In genomic region chr15:100373037-100373896, GRCh38 we compare ENCODE assay signal across 1 cellular context.
TF ChIP-seq lines count a peak whose summit lies in the region.

No MANE protein-coding gene starts in this region.

TF ChIP-seq in H1, 55 proteins besides CTCF, POLR2A, EP300 and RAD21 (continued from another document):
- peak; percentile 41 for TF ChIP-seq EZH2 (IDR thresholded peaks at IDR 0.05; ENCODE audit: low read depth, low read length, severe bottlenecking)
- TF ChIP-seq KDM5A (IDR thresholded peaks at IDR 0.05; ENCODE audit: low read length), result no peak
- no peak for TF ChIP-seq BCL11A (IDR thresholded peaks at IDR 0.05; ENCODE audit: low read depth in 2 of 2, low read length in 2 of 2)
- TF ChIP-seq, protein P1, sequence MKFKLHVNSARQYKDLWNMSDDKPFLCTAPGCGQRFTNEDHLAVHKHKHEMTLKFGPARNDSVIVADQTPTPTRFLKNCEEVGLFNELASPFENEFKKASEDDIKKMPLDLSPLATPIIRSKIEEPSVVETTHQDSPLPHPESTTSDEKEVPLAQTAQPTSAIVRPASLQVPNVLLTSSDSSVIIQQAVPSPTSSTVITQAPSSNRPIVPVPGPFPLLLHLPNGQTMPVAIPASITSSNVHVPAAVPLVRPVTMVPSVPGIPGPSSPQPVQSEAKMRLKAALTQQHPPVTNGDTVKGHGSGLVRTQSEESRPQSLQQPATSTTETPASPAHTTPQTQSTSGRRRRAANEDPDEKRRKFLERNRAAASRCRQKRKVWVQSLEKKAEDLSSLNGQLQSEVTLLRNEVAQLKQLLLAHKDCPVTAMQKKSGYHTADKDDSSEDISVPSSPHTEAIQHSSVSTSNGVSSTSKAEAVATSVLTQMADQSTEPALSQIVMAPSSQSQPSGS (IDR thresholded peaks at IDR 0.05; ENCODE audit: low read length), result no peak
- TF ChIP-seq KDM4A (IDR thresholded peaks at IDR 0.05; ENCODE audit: low read depth, low read length, severe bottlenecking), result peak; percentile 93
- TF ChIP-seq RBBP5 (IDR thresholded peaks at IDR 0.05; ENCODE audit: borderline replicate concordance, low read depth, low read length), result no peak; the same call in 1 of the 2 replicates
- no peak for TF ChIP-seq CREB1 (IDR thresholded peaks at IDR 0.05)
- 0 out of 2 replicates have a peak, but pooled peaks have one; percentile 29 for TF ChIP-seq TAF1 (IDR thresholded peaks at IDR 0.05; ENCODE audit: low read depth, low read length)
- TF ChIP-seq RFX5 (IDR thresholded peaks at IDR 0.05; ENCODE audit: borderline replicate concordance, low read depth, low read length), result no peak
- TF ChIP-seq MAX (IDR thresholded peaks at IDR 0.05), result no peak
- no peak for TF ChIP-seq SP2 (IDR thresholded peaks at IDR 0.05; ENCODE audit: low read length)
- TF ChIP-seq CTBP2 (IDR thresholded peaks at IDR 0.05; ENCODE audit: borderline replicate concordance, insufficient read depth, insufficient read length, low read length), result no peak
- TF ChIP-seq FOSL1 (IDR thresholded peaks at IDR 0.05; ENCODE audit: insufficient read depth, low read depth, low read length), result no peak
- no peak for TF ChIP-seq BRCA1 (IDR thresholded peaks at IDR 0.05; ENCODE audit: low read depth, low read length)
- TF ChIP-seq EGR1 (IDR thresholded peaks at IDR 0.05; ENCODE audit: borderline replicate concordance, low read depth, low read length), result no peak; the same call in 1 of the 2 replicates
- TF ChIP-seq SP4 (IDR thresholded peaks at IDR 0.05; ENCODE audit: low read length), result no peak
- TF ChIP-seq RNF2 (IDR thresholded peaks at IDR 0.05; ENCODE audit: borderline replicate concordance, low read depth, low read length, missing control alignments, poor library complexity, severe bottlenecking), result peak; percentile 60
- no peak for TF ChIP-seq JUND (IDR thresholded peaks at IDR 0.05; ENCODE audit: low read length)
- TF ChIP-seq CBX5 (IDR thresholded peaks at IDR 0.05; ENCODE audit: low read depth, low read length), result no peak
- TF ChIP-seq, protein P2, sequence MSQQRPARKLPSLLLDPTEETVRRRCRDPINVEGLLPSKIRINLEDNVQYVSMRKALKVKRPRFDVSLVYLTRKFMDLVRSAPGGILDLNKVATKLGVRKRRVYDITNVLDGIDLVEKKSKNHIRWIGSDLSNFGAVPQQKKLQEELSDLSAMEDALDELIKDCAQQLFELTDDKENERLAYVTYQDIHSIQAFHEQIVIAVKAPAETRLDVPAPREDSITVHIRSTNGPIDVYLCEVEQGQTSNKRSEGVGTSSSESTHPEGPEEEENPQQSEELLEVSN (IDR thresholded peaks at IDR 0.05), result 0 out of 2 replicates have a peak, but pooled peaks have one; percentile 14
- no peak for TF ChIP-seq YY1 (IDR thresholded peaks at IDR 0.05; ENCODE audit: low read depth, low read length)
- no peak for TF ChIP-seq CHD2 (IDR thresholded peaks at IDR 0.05; ENCODE audit: low read length)
- no peak for TF ChIP-seq GTF2F1 (IDR thresholded peaks at IDR 0.05; ENCODE audit: borderline replicate concordance, low read depth, low read length)
- no peak for TF ChIP-seq MAFK (IDR thresholded peaks at IDR 0.05; ENCODE audit: low read depth, low read length)
- no peak for TF ChIP-seq SP1 (IDR thresholded peaks at IDR 0.05; ENCODE audit: low read depth, low read length)
- TF ChIP-seq ASH2L (IDR thresholded peaks at IDR 0.05; ENCODE audit: low read length), result peak; percentile 89
